1 cellular context compared by ENCODE assay signal in the genomic region with DNA sequence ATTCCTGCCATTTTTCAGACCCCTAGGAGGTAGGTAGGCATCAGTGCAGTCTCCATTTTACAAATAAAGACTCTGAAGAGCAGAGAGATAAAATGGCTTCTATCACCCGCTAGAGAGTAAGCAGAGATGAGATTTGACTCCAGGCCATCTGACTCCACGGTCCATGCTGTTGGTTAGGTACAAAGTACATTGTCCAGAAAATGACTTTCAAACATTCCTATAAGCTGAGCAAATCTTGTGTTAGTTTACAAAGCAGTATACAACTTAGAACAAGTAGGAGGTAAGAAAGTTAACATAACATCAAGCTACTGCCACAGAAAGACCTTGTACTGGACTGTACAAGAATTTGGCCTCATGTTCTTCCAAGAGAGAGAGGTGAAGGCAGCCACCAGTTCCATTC.
TF ChIP-seq lines count a peak whose summit lies in the region.

No MANE protein-coding gene starts in this region.

TF ChIP-seq in HCT116, 20 proteins besides CTCF, POLR2A, EP300 and RAD21 (continued from another document):
- TF ChIP-seq SRF (IDR thresholded peaks at IDR 0.05; ENCODE audit: low read depth) (no peak), CBX3 (IDR thresholded peaks at IDR 0.05; ENCODE audit: low read depth) (no peak), EZH2 (IDR thresholded peaks at IDR 0.05) (no peak), FOSL1 (IDR thresholded peaks at IDR 0.05; ENCODE audit: low read depth) (no peak), EZH2phosphoT487 (IDR thresholded peaks at IDR 0.05; ENCODE audit: borderline replicate concordance) (no peak), JUND (IDR thresholded peaks at IDR 0.05) (no peak), EGR1 (IDR thresholded peaks at IDR 0.05; ENCODE audit: low read depth) (no peak), ZNF274 (IDR thresholded peaks at IDR 0.05; ENCODE audit: low read depth, low read length) (no peak), YY1 (IDR thresholded peaks at IDR 0.05; ENCODE audit: extremely low read depth, insufficient replicate concordance, low read depth, low read length) (no peak)
- TF ChIP-seq, protein P1, sequence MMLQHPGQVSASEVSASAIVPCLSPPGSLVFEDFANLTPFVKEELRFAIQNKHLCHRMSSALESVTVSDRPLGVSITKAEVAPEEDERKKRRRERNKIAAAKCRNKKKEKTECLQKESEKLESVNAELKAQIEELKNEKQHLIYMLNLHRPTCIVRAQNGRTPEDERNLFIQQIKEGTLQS (IDR thresholded peaks at IDR 0.05): no peak
- TF ChIP-seq, protein P2, sequence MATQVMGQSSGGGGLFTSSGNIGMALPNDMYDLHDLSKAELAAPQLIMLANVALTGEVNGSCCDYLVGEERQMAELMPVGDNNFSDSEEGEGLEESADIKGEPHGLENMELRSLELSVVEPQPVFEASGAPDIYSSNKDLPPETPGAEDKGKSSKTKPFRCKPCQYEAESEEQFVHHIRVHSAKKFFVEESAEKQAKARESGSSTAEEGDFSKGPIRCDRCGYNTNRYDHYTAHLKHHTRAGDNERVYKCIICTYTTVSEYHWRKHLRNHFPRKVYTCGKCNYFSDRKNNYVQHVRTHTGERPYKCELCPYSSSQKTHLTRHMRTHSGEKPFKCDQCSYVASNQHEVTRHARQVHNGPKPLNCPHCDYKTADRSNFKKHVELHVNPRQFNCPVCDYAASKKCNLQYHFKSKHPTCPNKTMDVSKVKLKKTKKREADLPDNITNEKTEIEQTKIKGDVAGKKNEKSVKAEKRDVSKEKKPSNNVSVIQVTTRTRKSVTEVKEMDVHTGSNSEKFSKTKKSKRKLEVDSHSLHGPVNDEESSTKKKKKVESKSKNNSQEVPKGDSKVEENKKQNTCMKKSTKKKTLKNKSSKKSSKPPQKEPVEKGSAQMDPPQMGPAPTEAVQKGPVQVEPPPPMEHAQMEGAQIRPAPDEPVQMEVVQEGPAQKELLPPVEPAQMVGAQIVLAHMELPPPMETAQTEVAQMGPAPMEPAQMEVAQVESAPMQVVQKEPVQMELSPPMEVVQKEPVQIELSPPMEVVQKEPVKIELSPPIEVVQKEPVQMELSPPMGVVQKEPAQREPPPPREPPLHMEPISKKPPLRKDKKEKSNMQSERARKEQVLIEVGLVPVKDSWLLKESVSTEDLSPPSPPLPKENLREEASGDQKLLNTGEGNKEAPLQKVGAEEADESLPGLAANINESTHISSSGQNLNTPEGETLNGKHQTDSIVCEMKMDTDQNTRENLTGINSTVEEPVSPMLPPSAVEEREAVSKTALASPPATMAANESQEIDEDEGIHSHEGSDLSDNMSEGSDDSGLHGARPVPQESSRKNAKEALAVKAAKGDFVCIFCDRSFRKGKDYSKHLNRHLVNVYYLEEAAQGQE (IDR thresholded peaks at IDR 0.05; ENCODE audit: low read depth): no peak
- TF ChIP-seq, protein P3, sequence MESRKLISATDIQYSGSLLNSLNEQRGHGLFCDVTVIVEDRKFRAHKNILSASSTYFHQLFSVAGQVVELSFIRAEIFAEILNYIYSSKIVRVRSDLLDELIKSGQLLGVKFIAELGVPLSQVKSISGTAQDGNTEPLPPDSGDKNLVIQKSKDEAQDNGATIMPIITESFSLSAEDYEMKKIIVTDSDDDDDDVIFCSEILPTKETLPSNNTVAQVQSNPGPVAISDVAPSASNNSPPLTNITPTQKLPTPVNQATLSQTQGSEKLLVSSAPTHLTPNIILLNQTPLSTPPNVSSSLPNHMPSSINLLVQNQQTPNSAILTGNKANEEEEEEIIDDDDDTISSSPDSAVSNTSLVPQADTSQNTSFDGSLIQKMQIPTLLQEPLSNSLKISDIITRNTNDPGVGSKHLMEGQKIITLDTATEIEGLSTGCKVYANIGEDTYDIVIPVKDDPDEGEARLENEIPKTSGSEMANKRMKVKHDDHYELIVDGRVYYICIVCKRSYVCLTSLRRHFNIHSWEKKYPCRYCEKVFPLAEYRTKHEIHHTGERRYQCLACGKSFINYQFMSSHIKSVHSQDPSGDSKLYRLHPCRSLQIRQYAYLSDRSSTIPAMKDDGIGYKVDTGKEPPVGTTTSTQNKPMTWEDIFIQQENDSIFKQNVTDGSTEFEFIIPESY (IDR thresholded peaks at IDR 0.05; ENCODE audit: extremely low read depth, insufficient replicate concordance, low read length): no peak
